9 cellular contexts compared by ENCODE assay signal in genomic region chr1:148758412-148758811, GRCh38. TPM values are rescaled to one million over a fixed set of nuclear protein-coding genes. Genes with fewer than 3 reads are reported as not detected.
DNase-seq lines count a peak whose midpoint lies in the region; ATAC-seq, FAIRE-seq and TF ChIP-seq lines count a peak whose summit lies in the region.
"Not testable (repeated sequence)": the region's sequence is repeated elsewhere in the genome, so short reads cannot be mapped to it uniquely, and the experiment has no call there.
"Had no signal": no experiment of that assay in that cellular context is flagged by ENCODE, and none has a peak within 500 bp of the region (broad histone marks: within the 10 kb centered on the region; RNA-seq: fewer than 3 reads in every experiment).

No MANE protein-coding gene starts in this region.

- H4K20me1 ChIP-seq in DND-41 (ENCODE audit: insufficient read depth, low read length), result not testable (repeated sequence)

- not testable (repeated sequence) for H3K27me3 ChIP-seq in DND-41 (ENCODE audit: insufficient read depth, low read length, poor library complexity); RWPE2 (ENCODE audit: insufficient read depth, poor library complexity, severe bottlenecking); gastroesophageal sphincter; pancreas

- H3K4me2 ChIP-seq in DND-41 (ENCODE audit: insufficient read depth, low read length), result not testable (repeated sequence)

- TF ChIP-seq EP300 in gastroesophageal sphincter (IDR thresholded peaks at IDR 0.05), result not testable (repeated sequence)

- H3K9me3 ChIP-seq in DND-41 (ENCODE audit: insufficient read depth, low read length, severe bottlenecking); RWPE2 (ENCODE audit: severe bottlenecking); gastroesophageal sphincter; pancreas: not testable (repeated sequence)

- ATAC-seq in DND-41 (ENCODE audit: insufficient read depth, low read depth) (peak; percentile 98), GM19025 (IDR thresholded peaks at IDR 0.05; ENCODE audit: low read depth, unreplicated experiment) (peak; percentile 98), GM21515 (IDR thresholded peaks at IDR 0.05; ENCODE audit: unreplicated experiment) (peak; percentile 94), HG02852 (IDR thresholded peaks at IDR 0.05; ENCODE audit: unreplicated experiment) (peak; percentile 98), HG03175 (IDR thresholded peaks at IDR 0.05; ENCODE audit: unreplicated experiment) (peak; percentile 97), RWPE2 (ENCODE audit: low read depth) (peak; percentile 47; the same call in 2 of the 3 replicates), gastroesophageal sphincter (peak; percentile 47), pancreas (peak in 3 of 4 donors; percentile 40 to 67 (median 52))

- H3K9ac ChIP-seq in DND-41 (ENCODE audit: low read depth, low read length), result not testable (repeated sequence)

- H3K27ac ChIP-seq in DND-41 (ENCODE audit: low read length); RWPE2 (ENCODE audit: poor library complexity, severe bottlenecking); gastroesophageal sphincter; pancreas: not testable (repeated sequence)

- H3K36me3 ChIP-seq in DND-41 (ENCODE audit: insufficient read depth, low read length); RWPE2 (ENCODE audit: low read depth); gastroesophageal sphincter; pancreas: not testable (repeated sequence)

- not testable (repeated sequence) for TF ChIP-seq POLR2A in gastroesophageal sphincter (IDR thresholded peaks at IDR 0.05)

- not testable (repeated sequence) for FAIRE-seq in pancreas (lab: Jason Lieb, UNC)

- intact Hi-C loops in pancreas (cut with DNase I), result not testable (repeated sequence)

- not testable (repeated sequence) for TF ChIP-seq CTCF in DND-41 (IDR thresholded peaks at IDR 0.05; ENCODE audit: borderline replicate concordance, extremely low read depth, low read length, poor library complexity, severe bottlenecking); RWPE2 (IDR thresholded peaks at IDR 0.05; ENCODE audit: poor library complexity, severe bottlenecking); gastroesophageal sphincter (IDR thresholded peaks at IDR 0.05); pancreas (IDR thresholded peaks at IDR 0.05)

- DNase-seq in DND-41; RWPE2 (ENCODE audit: low spot score); pancreas: not testable (repeated sequence)

- not testable (repeated sequence) for H3K4me1 ChIP-seq in DND-41 (ENCODE audit: insufficient read depth, low read length); RWPE2 (ENCODE audit: insufficient read depth, poor library complexity, severe bottlenecking); gastroesophageal sphincter; pancreas

- not testable (repeated sequence) for H2AFZ ChIP-seq in DND-41 (ENCODE audit: low read depth, low read length)

- no CpG with 5 or more reads among the region's 5 CpGs for WGBS in gastroesophageal sphincter (ENCODE audit: low coverage in 1 of 2), 2 donors
- no CpG with 5 or more reads among the region's 5 CpGs for WGBS in pancreas, 2 donors

- not testable (repeated sequence) for H3K4me3 ChIP-seq in DND-41 (ENCODE audit: low read depth in 1 of 2, low read length in 2 of 2); RWPE2 (ENCODE audit: severe bottlenecking); gastroesophageal sphincter; pancreas

- not testable (repeated sequence) for H3K79me2 ChIP-seq in DND-41 (ENCODE audit: insufficient read depth, low read length)

RNA-seq across cellular contexts. Expression of gene NUDT4B, which starts 9.8 kb away (rescaled TPM):
- total RNA-seq in gastroesophageal sphincter, result 10 to 100 TPM; 55.8 to 73.1 (median 64.6) TPM
- total RNA-seq in pancreas, result 1 to 10 TPM in 1 of 6 donors, under 1 TPM in 3, not detected in 2; 0.32 to 1.8 (median 0.57) TPM
- polyA plus RNA-seq in pancreas, result under 1 TPM; 0.27 to 0.31 TPM
- total RNA-seq: ureter had no signal

Comparison
In these comparisons a context has a peak if more than half of its experiments do, and no peak if none do; other contexts are left out.
1. ATAC-seq: peak in every context shown above with its lines; median percentile 98 in DND-41; 98 in GM19025; 98 in HG02852; 97 in HG03175; 94 in GM21515; 52 in pancreas; 47 in RWPE2; 47 in gastroesophageal sphincter.
2. RNA of gene NUDT4B, which starts 9.8 kb away (total RNA-seq): 55.8 to 73.1 TPM in gastroesophageal sphincter; 0.32 to 1.8 TPM in pancreas; every median in the first group is over 10 times any median in the second.